Comparison of ENCODE assay signal across 1 cellular context in the genomic region with DNA sequence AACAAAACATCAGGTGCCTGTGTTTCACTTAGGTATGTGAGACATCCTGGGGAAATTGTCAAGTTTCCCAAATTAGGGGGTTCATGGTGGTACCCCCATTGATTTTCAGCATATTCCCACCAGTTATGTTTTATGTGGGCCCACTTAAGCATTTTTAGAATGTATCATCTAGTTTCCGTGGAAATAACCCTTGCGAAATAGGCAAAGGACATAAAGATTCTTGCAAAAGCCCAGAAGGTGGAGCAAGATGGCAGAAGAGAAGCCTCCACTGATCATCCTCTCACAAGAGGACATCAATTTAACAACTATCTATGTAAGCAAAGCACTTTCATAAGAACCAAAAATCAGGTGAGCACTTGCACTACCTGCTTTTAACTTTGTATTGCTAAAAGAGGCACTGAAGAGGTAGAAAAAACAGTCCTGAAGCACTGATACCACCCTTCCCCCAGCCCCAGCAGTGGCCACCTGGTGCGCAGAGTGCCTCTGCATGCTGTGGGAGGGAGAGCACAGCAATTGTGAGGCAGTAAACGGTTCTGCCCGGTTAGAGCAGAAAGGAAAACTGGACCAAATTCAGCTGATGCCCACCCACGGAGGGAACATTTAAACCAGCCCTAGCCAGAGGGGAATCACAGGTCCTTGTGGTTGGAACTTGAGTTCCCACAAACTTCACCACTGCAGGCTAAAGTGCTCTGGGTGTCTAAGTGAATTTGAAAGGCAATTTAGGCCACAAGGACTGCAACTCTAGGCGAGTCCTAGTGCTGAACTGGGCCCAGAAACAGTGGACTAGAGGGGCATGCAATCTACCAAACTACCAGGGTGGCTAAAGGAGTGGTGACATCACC.
TF ChIP-seq lines count a peak whose summit lies in the region.

No MANE protein-coding gene starts in this region.

TF ChIP-seq in K562, 482 proteins besides CTCF, POLR2A, EP300 and RAD21 (continued from another document):
- TF ChIP-seq, protein P1, sequence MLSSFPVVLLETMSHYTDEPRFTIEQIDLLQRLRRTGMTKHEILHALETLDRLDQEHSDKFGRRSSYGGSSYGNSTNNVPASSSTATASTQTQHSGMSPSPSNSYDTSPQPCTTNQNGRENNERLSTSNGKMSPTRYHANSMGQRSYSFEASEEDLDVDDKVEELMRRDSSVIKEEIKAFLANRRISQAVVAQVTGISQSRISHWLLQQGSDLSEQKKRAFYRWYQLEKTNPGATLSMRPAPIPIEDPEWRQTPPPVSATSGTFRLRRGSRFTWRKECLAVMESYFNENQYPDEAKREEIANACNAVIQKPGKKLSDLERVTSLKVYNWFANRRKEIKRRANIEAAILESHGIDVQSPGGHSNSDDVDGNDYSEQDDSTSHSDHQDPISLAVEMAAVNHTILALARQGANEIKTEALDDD (IDR thresholded peaks at IDR 0.05), result no peak
- TF ChIP-seq DMBX1 (CRISPR knock-in tag; IDR thresholded peaks at IDR 0.05; ENCODE audit: borderline replicate concordance) (no peak), ARID2 (IDR thresholded peaks at IDR 0.05) (no peak), ZNF121 (CRISPR knock-in tag; conservative IDR thresholded peaks at IDR 0.05) (no peak), STAG1 (CRISPR knock-in tag; IDR thresholded peaks at IDR 0.05; ENCODE audit: borderline replicate concordance) (no peak), ETV1 (tag; conservative IDR thresholded peaks at IDR 0.05; ENCODE audit: low read depth) (no peak), CEBPB (tag; IDR thresholded peaks at IDR 0.05) (peak; percentile 78)
- TF ChIP-seq, protein P2, sequence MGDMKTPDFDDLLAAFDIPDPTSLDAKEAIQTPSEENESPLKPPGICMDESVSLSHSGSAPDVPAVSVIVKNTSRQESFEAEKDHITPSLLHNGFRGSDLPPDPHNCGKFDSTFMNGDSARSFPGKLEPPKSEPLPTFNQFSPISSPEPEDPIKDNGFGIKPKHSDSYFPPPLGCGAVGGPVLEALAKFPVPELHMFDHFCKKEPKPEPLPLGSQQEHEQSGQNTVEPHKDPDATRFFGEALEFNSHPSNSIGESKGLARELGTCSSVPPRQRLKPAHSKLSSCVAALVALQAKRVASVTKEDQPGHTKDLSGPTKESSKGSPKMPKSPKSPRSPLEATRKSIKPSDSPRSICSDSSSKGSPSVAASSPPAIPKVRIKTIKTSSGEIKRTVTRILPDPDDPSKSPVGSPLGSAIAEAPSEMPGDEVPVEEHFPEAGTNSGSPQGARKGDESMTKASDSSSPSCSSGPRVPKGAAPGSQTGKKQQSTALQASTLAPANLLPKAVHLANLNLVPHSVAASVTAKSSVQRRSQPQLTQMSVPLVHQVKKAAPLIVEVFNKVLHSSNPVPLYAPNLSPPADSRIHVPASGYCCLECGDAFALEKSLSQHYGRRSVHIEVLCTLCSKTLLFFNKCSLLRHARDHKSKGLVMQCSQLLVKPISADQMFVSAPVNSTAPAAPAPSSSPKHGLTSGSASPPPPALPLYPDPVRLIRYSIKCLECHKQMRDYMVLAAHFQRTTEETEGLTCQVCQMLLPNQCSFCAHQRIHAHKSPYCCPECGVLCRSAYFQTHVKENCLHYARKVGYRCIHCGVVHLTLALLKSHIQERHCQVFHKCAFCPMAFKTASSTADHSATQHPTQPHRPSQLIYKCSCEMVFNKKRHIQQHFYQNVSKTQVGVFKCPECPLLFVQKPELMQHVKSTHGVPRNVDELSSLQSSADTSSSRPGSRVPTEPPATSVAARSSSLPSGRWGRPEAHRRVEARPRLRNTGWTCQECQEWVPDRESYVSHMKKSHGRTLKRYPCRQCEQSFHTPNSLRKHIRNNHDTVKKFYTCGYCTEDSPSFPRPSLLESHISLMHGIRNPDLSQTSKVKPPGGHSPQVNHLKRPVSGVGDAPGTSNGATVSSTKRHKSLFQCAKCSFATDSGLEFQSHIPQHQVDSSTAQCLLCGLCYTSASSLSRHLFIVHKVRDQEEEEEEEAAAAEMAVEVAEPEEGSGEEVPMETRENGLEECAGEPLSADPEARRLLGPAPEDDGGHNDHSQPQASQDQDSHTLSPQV (IDR thresholded peaks at IDR 0.05), result no peak
